Comparison of ENCODE assay signal across 18 cellular contexts in genomic region chrX:39948564-39948963, GRCh38.
DNase-seq lines count a peak whose midpoint lies in the region; ATAC-seq and TF ChIP-seq lines count a peak whose summit lies in the region.
"Had no signal": no experiment of that assay in that cellular context is flagged by ENCODE, and none has a peak within 500 bp of the region (broad histone marks: within the 10 kb centered on the region; RNA-seq: fewer than 3 reads in every experiment).

No MANE protein-coding gene starts in this region.

- no peaks in the 10 kb centered on the region for H3K36me3 Mint-ChIP-seq in CD14-positive monocyte

- intact Hi-C loops in CD14-positive monocyte (cut with micrococcal nuclease): no loop called here

- 26% methylated on average over 10 of the region's 11 CpGs for WGBS in SK-N-SH (ENCODE audit: low lambda C conversion rate)
- WGBS in mesodermal cell (ENCODE audit: insufficient coverage in 2 of 2), 2 experiments: 68% methylated on average over 3 to 4 of the region's 11 CpGs

- CTCF ChIA-PET in SK-N-SH (lab: Yijun Ruan, JAX): interaction anchor here (1.1 kb wide), 1 partner anchor 134 kb away, joined by 3 read pairs; no protein-coding TSS in a partner anchor

- H3K4me1 ChIP-seq in SK-N-SH (ENCODE audit: control insufficient read depth in 1 of 2, insufficient read depth in 2 of 2, low read depth in 1 of 2, low read length in 1 of 2) (peaks cover 0 to 12% of the 10 kb centered on the region in 2 experiments; a peak in 1 of 4 replicates), mesodermal cell (ENCODE audit: control insufficient read depth, insufficient read depth, low read length, poor library complexity, severe bottlenecking) (peaks cover 21% of the 10 kb centered on the region)
- H3K4me1 ChIP-seq: adrenal gland had no signal

- no peak for TF ChIP-seq CTCF in CD14-positive monocyte (IDR thresholded peaks at IDR 0.05)
- TF ChIP-seq CTCF in SK-N-SH (IDR thresholded peaks at IDR 0.05): no peak

- TF ChIP-seq EP300 in SK-N-SH (IDR thresholded peaks at IDR 0.05; ENCODE audit: borderline replicate concordance in 1 of 2, low read depth in 1 of 2, low read length in 1 of 2): peak in 1 of 2 experiments; percentile 86; a peak in 2 of 4 replicates

- no peaks in the 10 kb centered on the region for H3K36me3 ChIP-seq in SK-N-SH (replicated peaks in 1 of 2; ENCODE audit: control insufficient read depth in 1 of 2, insufficient read depth in 2 of 2, low read length in 1 of 2)
- no peaks in the 10 kb centered on the region for H3K36me3 ChIP-seq in mesodermal cell (ENCODE audit: control insufficient read depth, insufficient read depth, low read length)
- H3K36me3 ChIP-seq: adrenal gland had no signal

- no peaks in the 10 kb centered on the region for H3K79me2 ChIP-seq in SK-N-SH (ENCODE audit: insufficient read depth)

- no peaks in the 10 kb centered on the region for H3F3A ChIP-seq in SK-N-SH (replicated peaks; ENCODE audit: insufficient read depth)

- H3K4me3 Mint-ChIP-seq in CD14-positive monocyte: peak overlapping the region; percentile 48 to 79
- H3K4me3 Mint-ChIP-seq: activated CD4-positive, alpha-beta T cell treated with anti-CD3 and anti-CD28 coated beads for 36 hours; activated T-cell treated with anti-CD3 and anti-CD28 coated beads, Interleukin-2, amount 50 U/mL, for 24 hours; central memory CD8-positive, alpha-beta T cell; T-helper 1 cell treated with Interleukin-12 subunit alpha and Interleukin-12 subunit beta and Interleukin-4 antibody, amounts not matched to agents 30 μg/mL and 1 μg/mL, for 36 hours had no signal

- no peaks in the 10 kb centered on the region for H3K9me3 ChIP-seq in SK-N-SH
- H3K9me3 ChIP-seq in mesodermal cell (ENCODE audit: control insufficient read depth, low read length): no peaks in the 10 kb centered on the region
- H3K9me3 ChIP-seq: adrenal gland had no signal

- peak overlapping the region; percentile 12; the same call in 1 of the 2 replicates for H3K4me2 ChIP-seq in SK-N-SH

- no peak overlapping the region for H3K4me3 ChIP-seq in SK-N-SH (ENCODE audit: low read depth in 2 of 2, low read length in 1 of 2)
- H3K4me3 ChIP-seq in mesodermal cell (ENCODE audit: extremely low read depth, insufficient read depth, low read length, poor library complexity, severe bottlenecking): no peak overlapping the region
- H3K4me3 ChIP-seq: adrenal gland had no signal

- H3K9me2 ChIP-seq in SK-N-SH: no peaks in the 10 kb centered on the region

- DNase-seq in CD14-positive monocyte (ENCODE audit: low spot score) (no peak), GDM1 (lab: John Stamatoyannopoulos, UW) (peak; percentile 5), SK-N-SH (peak; percentile 83), NCI-H2171 (lab: John Stamatoyannopoulos, UW) (no peak), NCI-H2196 (lab: John Stamatoyannopoulos, UW; ENCODE audit: unreplicated experiment) (no peak)
- DNase-seq: activated CD4-positive, alpha-beta T cell treated with anti-CD3 and anti-CD28 coated beads for 36 hours; activated T-cell treated with anti-CD3 and anti-CD28 coated beads, Interleukin-2, amount 50 U/mL, for 24 hours; adrenal gland; HCEC 1CT; NCI-H1694 treated with DMSO at 0.1 percent for 48 hours; NK-92 treated with Interleukin-12 subunit alpha and Interleukin-12 subunit beta, amount 100 ng/mL, for 24 hours; occipital lobe; stimulated activated naive CD8-positive, alpha-beta T cell treated with anti-CD3 and anti-CD28 coated beads, Interleukin-15, Interleukin-2, amounts not matched to agents 100 U/mL and 50 U/mL, for 24 hours had no signal

- ATAC-seq in HG03025 (IDR thresholded peaks at IDR 0.05; ENCODE audit: low FRiP score, unreplicated experiment): no peak
- ATAC-seq: activated CD4-positive, alpha-beta T cell treated with anti-CD3 and anti-CD28 coated beads for 36 hours; stimulated activated naive CD8-positive, alpha-beta T cell treated with anti-CD3 and anti-CD28 coated beads, Interleukin-15, Interleukin-2, amounts not matched to agents 100 U/mL and 50 U/mL, for 24 hours had no signal

- H3K9me3 Mint-ChIP-seq in CD14-positive monocyte: peaks cover 0 to 6% (median 2%) of the 10 kb centered on the region in 7 donors
- H3K9me3 Mint-ChIP-seq: activated T-cell treated with anti-CD3 and anti-CD28 coated beads, Interleukin-2, amount 50 U/mL, for 24 hours; central memory CD8-positive, alpha-beta T cell; T-helper 1 cell treated with Interleukin-12 subunit alpha and Interleukin-12 subunit beta and Interleukin-4 antibody, amounts not matched to agents 30 μg/mL and 1 μg/mL, for 36 hours had no signal

- H3K27ac Mint-ChIP-seq in CD14-positive monocyte: peak overlapping the region in 2 of 7 donors; percentile 70 to 82
- H3K27ac Mint-ChIP-seq: activated CD4-positive, alpha-beta T cell treated with anti-CD3 and anti-CD28 coated beads for 36 hours; activated T-cell treated with anti-CD3 and anti-CD28 coated beads, Interleukin-2, amount 50 U/mL, for 24 hours; T-helper 1 cell treated with Interleukin-12 subunit alpha and Interleukin-12 subunit beta and Interleukin-4 antibody, amounts not matched to agents 30 μg/mL and 1 μg/mL, for 36 hours had no signal

- 0 out of 2 replicates have a peak overlapping the region, but pooled peaks have one; percentile 35 for H2AFZ ChIP-seq in SK-N-SH (ENCODE audit: low read depth)

- peak; percentile 21 for TF ChIP-seq RAD21 in SK-N-SH (IDR thresholded peaks at IDR 0.05; ENCODE audit: low read length)

- H3K27me3 ChIP-seq in SK-N-SH (ENCODE audit: insufficient read depth): no peaks in the 10 kb centered on the region; the same call in 1 of the 2 replicates

- no peaks in the 10 kb centered on the region for H4K20me1 ChIP-seq in SK-N-SH (ENCODE audit: insufficient read depth)

- POLR2A ChIA-PET in SK-N-SH (lab: Yijun Ruan, JAX): interaction anchor here (0.6 to 1.4 kb wide), 7 partner anchors 47 to 790 kb away, joined by 3 to 5 read pairs (median 3); partner anchors contain the start of gene BCOR

- H3K27me3 Mint-ChIP-seq in CD14-positive monocyte (ENCODE audit: low read depth in 3 of 3): peaks cover 0 to 4% (median 0%) of the 10 kb centered on the region in 3 donors
- H3K27me3 Mint-ChIP-seq: activated CD4-positive, alpha-beta T cell treated with anti-CD3 and anti-CD28 coated beads for 36 hours; central memory CD8-positive, alpha-beta T cell had no signal

- H3K4me1 Mint-ChIP-seq in CD14-positive monocyte: peaks cover 15% of the 10 kb centered on the region
- H3K4me1 Mint-ChIP-seq: central memory CD8-positive, alpha-beta T cell had no signal

- H3K27ac ChIP-seq in SK-N-SH (ENCODE audit: low read depth in 2 of 2, low read length in 1 of 2) (peak overlapping the region in 1 of 2 experiments; percentile 90; a peak in 2 of 4 replicates), mesodermal cell (ENCODE audit: low read depth, low read length, severe bottlenecking) (peak overlapping the region; percentile 23)
- H3K27ac ChIP-seq: adrenal gland, C4-2B had no signal

- H3K9ac ChIP-seq in SK-N-SH: no peak overlapping the region

TF ChIP-seq in SK-N-SH, 30 proteins besides CTCF, POLR2A, EP300 and RAD21:
- peak; percentile 60 for TF ChIP-seq CHD2 (IDR thresholded peaks at IDR 0.05; ENCODE audit: low read length, partially characterized antibody)
- TF ChIP-seq RCOR1 (IDR thresholded peaks at IDR 0.05; ENCODE audit: low read length): peak; percentile 77
- no peak for TF ChIP-seq PBX3 (IDR thresholded peaks at IDR 0.05)
- peak; percentile 34; the same call in 1 of the 2 replicates for TF ChIP-seq TCF12 (IDR thresholded peaks at IDR 0.05)
- TF ChIP-seq FOXJ3 (CRISPR knock-in tag; IDR thresholded peaks at IDR 0.05): peak; percentile 71; the same call in 1 of the 2 replicates
- TF ChIP-seq NRF1 (IDR thresholded peaks at IDR 0.05; ENCODE audit: low read depth, low read length): no peak
- no peak for TF ChIP-seq ZBTB33 (IDR thresholded peaks at IDR 0.05; ENCODE audit: borderline replicate concordance, low read depth)

Comparison
In these comparisons a context has a peak if more than half of its experiments do, and no peak if none do; other contexts are left out.
1. DNase-seq: peak in GDM1 (single experiment) and SK-N-SH (single experiment); none in CD14-positive monocyte (single experiment), NCI-H2171 (single experiment) and NCI-H2196 (single experiment).